Comparison of ENCODE assay signal across 18 cellular contexts in genomic region chr2:233926806-233927205, GRCh38. TPM values are rescaled to one million over a fixed set of nuclear protein-coding genes. Genes with fewer than 3 reads are reported as not detected.
A peak's percentile ranks its signal among the peaks of the same experiment; 100 is the strongest.
DNase-seq lines count a peak whose midpoint lies in the region; ATAC-seq and TF ChIP-seq lines count a peak whose summit lies in the region.
"Had no signal": no experiment of that assay in that cellular context is flagged by ENCODE, and none has a peak within 500 bp of the region (broad histone marks: within the 10 kb centered on the region; RNA-seq: fewer than 3 reads in every experiment).

No MANE protein-coding gene starts in this region.

- H3K9me3 Mint-ChIP-seq in osteocyte (ENCODE audit: unreplicated experiment): no peaks in the 10 kb centered on the region
- H3K9me3 Mint-ChIP-seq: CD14-positive monocyte; T-helper 1 cell treated with Interleukin-12 subunit alpha and Interleukin-12 subunit beta and Interleukin-4 antibody, amounts not matched to agents 30 μg/mL and 1 μg/mL, for 36 hours had no signal

- no peaks in the 10 kb centered on the region for H3K27me3 ChIP-seq in RWPE2 (ENCODE audit: insufficient read depth, poor library complexity, severe bottlenecking)

- peak; percentile 84 for ATAC-seq in RWPE2 (ENCODE audit: low read depth)
- ATAC-seq: A549 had no signal

- peaks cover 75% of the 10 kb centered on the region for H3K27me3 Mint-ChIP-seq in osteocyte (ENCODE audit: unreplicated experiment)

- peaks cover 6% of the 10 kb centered on the region for H3K4me1 Mint-ChIP-seq in osteocyte (ENCODE audit: unreplicated experiment)
- H3K4me1 Mint-ChIP-seq: B cell, CD14-positive monocyte had no signal

- no peak overlapping the region for H3K27ac Mint-ChIP-seq in osteocyte (ENCODE audit: unreplicated experiment)
- H3K27ac Mint-ChIP-seq: B cell; CD14-positive monocyte; T-helper 1 cell treated with Interleukin-12 subunit alpha and Interleukin-12 subunit beta and Interleukin-4 antibody, amounts not matched to agents 30 μg/mL and 1 μg/mL, for 36 hours had no signal

- no peak overlapping the region for H3K4me3 Mint-ChIP-seq in osteocyte (ENCODE audit: unreplicated experiment)
- H3K4me3 Mint-ChIP-seq: B cell; CD14-positive monocyte; T-helper 1 cell treated with Interleukin-12 subunit alpha and Interleukin-12 subunit beta and Interleukin-4 antibody, amounts not matched to agents 30 μg/mL and 1 μg/mL, for 36 hours had no signal

- no peak overlapping the region for H3K27ac ChIP-seq in RWPE2 (ENCODE audit: poor library complexity, severe bottlenecking)
- H3K27ac ChIP-seq: A549 had no signal

- H3K36me3 ChIP-seq in RWPE2 (ENCODE audit: low read depth): no peaks in the 10 kb centered on the region

- H3K36me3 Mint-ChIP-seq in osteocyte (ENCODE audit: unreplicated experiment): no peaks in the 10 kb centered on the region
- H3K36me3 Mint-ChIP-seq: CD14-positive monocyte had no signal

- DNase-seq in Daoy (ENCODE audit: low read depth) (peak; percentile 30), RWPE2 (ENCODE audit: low spot score) (no peak), epithelial cell of esophagus (ENCODE audit: low read depth) (peak; percentile 76), osteocyte (ENCODE audit: extremely low spot score, unreplicated experiment) (peak; percentile 63), HK-2 (ENCODE audit: unreplicated experiment) (no peak), activated T-cell treated with anti-CD3 and anti-CD28 coated beads for 4 hours (no peak), COLO668 (lab: John Stamatoyannopoulos, UW; ENCODE audit: unreplicated experiment) (no peak)
- DNase-seq: Kasumi-1, NCI-H1092 treated with DMSO at 0.1 percent for 48 hours, NCI-H146, NCI-H2029, NCI-H446, NCI-H526, SHP77 had no signal

- no peaks in the 10 kb centered on the region for H3K9me3 ChIP-seq in RWPE2 (ENCODE audit: severe bottlenecking)
- H3K9me3 ChIP-seq: A549 had no signal

- no peaks in the 10 kb centered on the region for H3K4me1 ChIP-seq in RWPE2 (ENCODE audit: insufficient read depth, poor library complexity, severe bottlenecking)

- H3K4me3 ChIP-seq in RWPE2 (ENCODE audit: severe bottlenecking) (no peak overlapping the region), epithelial cell of esophagus (ENCODE audit: low read length) (no peak overlapping the region)
- H3K4me3 ChIP-seq: A549 had no signal

- TF ChIP-seq CTCF in RWPE2 (IDR thresholded peaks at IDR 0.05; ENCODE audit: poor library complexity, severe bottlenecking) (no peak), epithelial cell of esophagus (IDR thresholded peaks at IDR 0.05; ENCODE audit: insufficient read depth, low read depth, low read length, missing control alignments) (no peak), osteocyte (IDR thresholded peaks at IDR 0.05) (no peak)

RNA-seq across cellular contexts. Expression of gene TRPM8, which starts 9.6 kb away (rescaled TPM):
- 0.06 and 0.12 TPM in 2 replicates for total RNA-seq in Daoy (2014; rRNA removed; shearing (Covaris generic))
- total RNA-seq in osteocyte: not detected in 2 replicates
- total RNA-seq: B cell had no signal

Comparison
In these comparisons a context has a peak if more than half of its experiments do, and no peak if none do; other contexts are left out.
1. DNase-seq: peak in Daoy (single experiment), epithelial cell of esophagus (single experiment) and osteocyte (single experiment); none in RWPE2 (single experiment), HK-2 (single experiment), activated T-cell treated with anti-CD3 and anti-CD28 coated beads for 4 hours (single experiment) and COLO668 (single experiment).